In genomic region chr10:48306265-48306869, GRCh38 we compare ENCODE assay signal across 8 cellular contexts. TPM values are rescaled to one million over a fixed set of nuclear protein-coding genes. Genes with fewer than 3 reads are reported as not detected.
DNase-seq lines count a peak whose midpoint lies in the region; ATAC-seq and TF ChIP-seq lines count a peak whose summit lies in the region.

Gene MAPK8 (plus strand): TSS chr10:48306677. CDS start chr10:48401661, 94,984 bp downstream.

- H3K4me3 ChIP-seq in psoas muscle, result peak within 1 kb of the TSS; percentile 95
- H3K4me3 ChIP-seq in urinary bladder (ENCODE audit: low read depth, low read length), result peak within 1 kb of the TSS; percentile 94

- peaks cover 18% of the 10 kb centered on the region for H3K4me1 Mint-ChIP-seq in T-helper 17 cell

- WGBS in psoas muscle, 3 donors, result 1% methylated on average over 58 to 86 of the region's 86 CpGs
- 1% methylated on average over 86 of the region's 86 CpGs for WGBS in urinary bladder

- peaks cover 4% of the 10 kb centered on the region for H3K36me3 Mint-ChIP-seq in T-helper 17 cell (ENCODE audit: low read depth)

- H3K4me1 ChIP-seq in psoas muscle (peaks cover 31% of the 10 kb centered on the region), urinary bladder (ENCODE audit: insufficient read depth) (no peaks in the 10 kb centered on the region)

- DNase-seq in NCI-H1694 (lab: John Stamatoyannopoulos, UW) (peak; percentile 31), T-helper 17 cell (peak; percentile 90 to 95 (median 93)), amygdala (lab: John Stamatoyannopoulos, UW) (peak; percentile 51 to 96 (median 82)), left ventricle myocardium superior (peak; percentile 96), psoas muscle (peak; percentile 94 to 97)

- H3K36me3 ChIP-seq in psoas muscle (ENCODE audit: insufficient read depth in 1 of 2, low read depth in 1 of 2) (no peaks in the 10 kb centered on the region), urinary bladder (ENCODE audit: insufficient read depth) (no peaks in the 10 kb centered on the region)

- no peaks in the 10 kb centered on the region for H3K27me3 Mint-ChIP-seq in T-helper 17 cell

- no peaks in the 10 kb centered on the region for H3K27me3 ChIP-seq in psoas muscle (ENCODE audit: insufficient read depth in 3 of 3, low read length in 2 of 3)

- H3K27ac Mint-ChIP-seq in T-helper 17 cell, result peak within 1 kb of the TSS; percentile 89

- H3K4me3 Mint-ChIP-seq in T-helper 17 cell, result peak within 1 kb of the TSS; percentile 88

- peak within 1 kb of the TSS; percentile 97 for H3K27ac ChIP-seq in psoas muscle
- peak within 1 kb of the TSS; percentile 95 for H3K27ac ChIP-seq in urinary bladder (ENCODE audit: low read depth)

- intact Hi-C loops in left ventricle myocardium superior (cut with micrococcal nuclease) (no loop called here), psoas muscle (cut with DNase I) (no loop called here)

- TF ChIP-seq CTCF in psoas muscle (IDR thresholded peaks at IDR 0.05), result no peak

- H3K9me3 ChIP-seq in T-helper 17 cell (ENCODE audit: control insufficient read depth, low read length, poor library complexity, severe bottlenecking) (no peaks in the 10 kb centered on the region), psoas muscle (no peaks in the 10 kb centered on the region)

- ATAC-seq in GM18498 (IDR thresholded peaks at IDR 0.05; ENCODE audit: unreplicated experiment) (peak; percentile 90), HG02885 (IDR thresholded peaks at IDR 0.05; ENCODE audit: poor library complexity, unreplicated experiment) (peak; percentile 84), T-helper 17 cell (peak; percentile 93), left ventricle myocardium superior (peak; percentile 95), psoas muscle (peak; percentile 95 to 97 (median 96))

RNA-seq across cellular contexts. Expression of gene MAPK8, which starts in this region (rescaled TPM):
- 10 to 100 TPM; 34.0 to 35.8 TPM for total RNA-seq in T-helper 17 cell
- 38.4 TPM for total RNA-seq in left ventricle myocardium superior
- 10 to 100 TPM; 24.3 to 32.3 (median 27.7) TPM for total RNA-seq in psoas muscle
- 10 to 100 TPM; 10.8 to 22.7 (median 19.0) TPM for polyA plus RNA-seq in psoas muscle
- total RNA-seq in urinary bladder, result 151 TPM
- 23.1 TPM for polyA plus RNA-seq in urinary bladder

Comparison
In these comparisons a context has a peak if more than half of its experiments do, and no peak if none do; other contexts are left out.
1. Peak in every context shown above with its lines: DNase-seq, ATAC-seq, H3K4me3 ChIP-seq and H3K27ac ChIP-seq.
2. DNase-seq: peak in every context shown above with its lines; median percentile 96 in left ventricle myocardium superior; 96 in psoas muscle; 93 in T-helper 17 cell; 82 in amygdala; 31 in NCI-H1694.